ENCODE assay signal across 1 cellular context in genomic region chr22:42194953-42195352, GRCh38.
TF ChIP-seq lines count a peak whose summit lies in the region.

No MANE protein-coding gene starts in this region.

TF ChIP-seq in GM12878, 131 proteins besides CTCF, POLR2A, EP300 and RAD21 (continued from another document):
- TF ChIP-seq USF1 (IDR thresholded peaks at IDR 0.05; ENCODE audit: borderline replicate concordance, extremely low read length, insufficient read depth, low read depth, low read length) (no peak), SIN3A (IDR thresholded peaks at IDR 0.05; ENCODE audit: low read depth, low read length) (no peak), IRF4 (IDR thresholded peaks at IDR 0.05; ENCODE audit: low read depth, low read length) (no peak), SREBF1 (IDR thresholded peaks at IDR 0.05; ENCODE audit: low read length) (no peak), CEBPZ (IDR thresholded peaks at IDR 0.05; ENCODE audit: low read depth, low read length) (no peak), ZBTB11 (CRISPR knock-in tag; IDR thresholded peaks at IDR 0.05) (no peak), POLR2AphosphoS5 (IDR thresholded peaks at IDR 0.05; ENCODE audit: low read length) (no peak), USF2 (IDR thresholded peaks at IDR 0.05; ENCODE audit: borderline replicate concordance, low read depth, low read length) (no peak), FOS (IDR thresholded peaks at IDR 0.05; ENCODE audit: borderline replicate concordance, extremely low read depth, insufficient read length) (no peak), JUND (IDR thresholded peaks at IDR 0.05; ENCODE audit: low read depth, low read length) (no peak), CBX3 (IDR thresholded peaks at IDR 0.05; ENCODE audit: borderline replicate concordance, low read depth) (no peak)
TF ChIP-seq in GM12878: peak in this region for 0.
